ENCODE assay signal across 2 cellular contexts in the genomic region with DNA sequence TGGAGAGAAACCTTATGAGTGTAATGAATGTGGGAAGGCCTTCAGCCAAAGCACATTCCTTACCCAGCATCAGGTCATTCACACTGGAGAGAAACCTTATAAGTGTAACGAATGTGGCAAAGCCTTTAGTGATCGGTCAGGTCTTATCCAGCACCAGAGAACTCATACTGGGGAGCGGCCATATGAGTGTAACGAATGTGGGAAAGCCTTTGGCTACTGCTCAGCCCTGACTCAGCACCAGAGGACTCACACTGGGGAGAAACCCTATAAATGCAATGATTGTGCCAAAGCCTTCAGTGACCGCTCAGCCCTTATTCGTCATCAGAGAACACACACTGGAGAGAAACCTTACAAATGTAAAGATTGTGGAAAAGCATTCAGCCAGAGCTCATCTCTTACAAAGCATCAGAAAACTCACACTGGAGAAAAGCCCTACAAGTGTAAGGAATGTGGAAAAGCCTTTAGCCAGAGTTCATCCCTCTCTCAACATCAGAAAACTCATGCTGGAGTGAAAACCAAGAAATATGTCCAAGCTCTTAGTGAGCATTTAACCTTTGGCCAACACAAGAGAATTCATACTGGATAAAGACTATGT.
A peak's percentile ranks its signal among the peaks of the same experiment; 100 is the strongest.
TF ChIP-seq lines count a peak whose summit lies in the region.

No MANE protein-coding gene starts in this region.

TF ChIP-seq in A549, 52 proteins besides CTCF, POLR2A, EP300 and RAD21:
- TF ChIP-seq NPAS2 (CRISPR knock-in tag; IDR thresholded peaks at IDR 0.05; ENCODE audit: borderline replicate concordance) (no peak), PHF8 (IDR thresholded peaks at IDR 0.05; ENCODE audit: borderline replicate concordance, low read depth) (no peak), KDM1A (IDR thresholded peaks at IDR 0.05; ENCODE audit: low read depth) (peak; percentile 38; the same call in 1 of the 2 replicates), FOSL2 (IDR thresholded peaks at IDR 0.05) (no peak), FOSL2 (CRISPR knock-in tag; IDR thresholded peaks at IDR 0.05) (no peak), ZC3H11A (IDR thresholded peaks at IDR 0.05) (no peak), NFE2L2 (conservative IDR thresholded peaks at IDR 0.05; ENCODE audit: low read length) (no peak), TFCP2L1 (CRISPR knock-in tag; IDR thresholded peaks at IDR 0.05) (no peak), KDM5A (IDR thresholded peaks at IDR 0.05) (no peak)
- TF ChIP-seq, protein P1, sequence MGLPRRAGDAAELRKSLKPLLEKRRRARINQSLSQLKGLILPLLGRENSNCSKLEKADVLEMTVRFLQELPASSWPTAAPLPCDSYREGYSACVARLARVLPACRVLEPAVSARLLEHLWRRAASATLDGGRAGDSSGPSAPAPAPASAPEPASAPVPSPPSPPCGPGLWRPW (IDR thresholded peaks at IDR 0.05) = peak; percentile 25; the same call in 1 of the 2 replicates

TF ChIP-seq in GM12878, 131 proteins besides CTCF, POLR2A, EP300 and RAD21:
- TF ChIP-seq PAX5 (IDR thresholded peaks at IDR 0.05; ENCODE audit: borderline replicate concordance, low read depth, low read length) (no peak), SIN3A (IDR thresholded peaks at IDR 0.05; ENCODE audit: low read depth, low read length) (no peak), GATAD2B (conservative IDR thresholded peaks at IDR 0.05; ENCODE audit: low read depth) (no peak), KDM1A (IDR thresholded peaks at IDR 0.05; ENCODE audit: borderline replicate concordance) (no peak), IRF4 (IDR thresholded peaks at IDR 0.05; ENCODE audit: low read depth, low read length) (no peak), NR2C2 (IDR thresholded peaks at IDR 0.05; ENCODE audit: borderline replicate concordance, control insufficient read depth, insufficient read length, low read depth) (no peak), NBN (IDR thresholded peaks at IDR 0.05) (no peak), ZBED1 (IDR thresholded peaks at IDR 0.05; ENCODE audit: borderline replicate concordance) (no peak), ELK1 (IDR thresholded peaks at IDR 0.05; ENCODE audit: low read depth, low read length) (no peak), CHD1 (IDR thresholded peaks at IDR 0.05; ENCODE audit: low read depth, low read length) (no peak), ZNF274 (IDR thresholded peaks at IDR 0.05; ENCODE audit: insufficient read depth, insufficient read length) (peak; percentile 93), RFX5 (IDR thresholded peaks at IDR 0.05; ENCODE audit: low read depth, low read length) (no peak), CBX5 (IDR thresholded peaks at IDR 0.05; ENCODE audit: low read depth) (peak; percentile 90), IKZF1 (conservative IDR thresholded peaks at IDR 0.05) (no peak), KLF5 (IDR thresholded peaks at IDR 0.05; ENCODE audit: partially characterized antibody) (peak; percentile 77), POLR2AphosphoS5 (IDR thresholded peaks at IDR 0.05; ENCODE audit: low read length) (no peak), SMAD5 (IDR thresholded peaks at IDR 0.05; ENCODE audit: low read depth) (no peak), KAT2A (conservative IDR thresholded peaks at IDR 0.05; ENCODE audit: control insufficient read depth, low read depth, low read length) (no peak), E4F1 (IDR thresholded peaks at IDR 0.05; ENCODE audit: borderline replicate concordance, partially characterized antibody) (no peak)
- TF ChIP-seq, protein P2, sequence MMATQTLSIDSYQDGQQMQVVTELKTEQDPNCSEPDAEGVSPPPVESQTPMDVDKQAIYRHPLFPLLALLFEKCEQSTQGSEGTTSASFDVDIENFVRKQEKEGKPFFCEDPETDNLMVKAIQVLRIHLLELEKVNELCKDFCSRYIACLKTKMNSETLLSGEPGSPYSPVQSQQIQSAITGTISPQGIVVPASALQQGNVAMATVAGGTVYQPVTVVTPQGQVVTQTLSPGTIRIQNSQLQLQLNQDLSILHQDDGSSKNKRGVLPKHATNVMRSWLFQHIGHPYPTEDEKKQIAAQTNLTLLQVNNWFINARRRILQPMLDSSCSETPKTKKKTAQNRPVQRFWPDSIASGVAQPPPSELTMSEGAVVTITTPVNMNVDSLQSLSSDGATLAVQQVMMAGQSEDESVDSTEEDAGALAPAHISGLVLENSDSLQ (IDR thresholded peaks at IDR 0.05) = no peak
- TF ChIP-seq, protein P3, sequence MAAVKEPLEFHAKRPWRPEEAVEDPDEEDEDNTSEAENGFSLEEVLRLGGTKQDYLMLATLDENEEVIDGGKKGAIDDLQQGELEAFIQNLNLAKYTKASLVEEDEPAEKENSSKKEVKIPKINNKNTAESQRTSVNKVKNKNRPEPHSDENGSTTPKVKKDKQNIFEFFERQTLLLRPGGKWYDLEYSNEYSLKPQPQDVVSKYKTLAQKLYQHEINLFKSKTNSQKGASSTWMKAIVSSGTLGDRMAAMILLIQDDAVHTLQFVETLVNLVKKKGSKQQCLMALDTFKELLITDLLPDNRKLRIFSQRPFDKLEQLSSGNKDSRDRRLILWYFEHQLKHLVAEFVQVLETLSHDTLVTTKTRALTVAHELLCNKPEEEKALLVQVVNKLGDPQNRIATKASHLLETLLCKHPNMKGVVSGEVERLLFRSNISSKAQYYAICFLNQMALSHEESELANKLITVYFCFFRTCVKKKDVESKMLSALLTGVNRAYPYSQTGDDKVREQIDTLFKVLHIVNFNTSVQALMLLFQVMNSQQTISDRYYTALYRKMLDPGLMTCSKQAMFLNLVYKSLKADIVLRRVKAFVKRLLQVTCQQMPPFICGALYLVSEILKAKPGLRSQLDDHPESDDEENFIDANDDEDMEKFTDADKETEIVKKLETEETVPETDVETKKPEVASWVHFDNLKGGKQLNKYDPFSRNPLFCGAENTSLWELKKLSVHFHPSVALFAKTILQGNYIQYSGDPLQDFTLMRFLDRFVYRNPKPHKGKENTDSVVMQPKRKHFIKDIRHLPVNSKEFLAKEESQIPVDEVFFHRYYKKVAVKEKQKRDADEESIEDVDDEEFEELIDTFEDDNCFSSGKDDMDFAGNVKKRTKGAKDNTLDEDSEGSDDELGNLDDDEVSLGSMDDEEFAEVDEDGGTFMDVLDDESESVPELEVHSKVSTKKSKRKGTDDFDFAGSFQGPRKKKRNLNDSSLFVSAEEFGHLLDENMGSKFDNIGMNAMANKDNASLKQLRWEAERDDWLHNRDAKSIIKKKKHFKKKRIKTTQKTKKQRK (IDR thresholded peaks at IDR 0.05; ENCODE audit: low read depth, low read length) = no peak
